19 cellular contexts compared by ENCODE assay signal in the genomic region with DNA sequence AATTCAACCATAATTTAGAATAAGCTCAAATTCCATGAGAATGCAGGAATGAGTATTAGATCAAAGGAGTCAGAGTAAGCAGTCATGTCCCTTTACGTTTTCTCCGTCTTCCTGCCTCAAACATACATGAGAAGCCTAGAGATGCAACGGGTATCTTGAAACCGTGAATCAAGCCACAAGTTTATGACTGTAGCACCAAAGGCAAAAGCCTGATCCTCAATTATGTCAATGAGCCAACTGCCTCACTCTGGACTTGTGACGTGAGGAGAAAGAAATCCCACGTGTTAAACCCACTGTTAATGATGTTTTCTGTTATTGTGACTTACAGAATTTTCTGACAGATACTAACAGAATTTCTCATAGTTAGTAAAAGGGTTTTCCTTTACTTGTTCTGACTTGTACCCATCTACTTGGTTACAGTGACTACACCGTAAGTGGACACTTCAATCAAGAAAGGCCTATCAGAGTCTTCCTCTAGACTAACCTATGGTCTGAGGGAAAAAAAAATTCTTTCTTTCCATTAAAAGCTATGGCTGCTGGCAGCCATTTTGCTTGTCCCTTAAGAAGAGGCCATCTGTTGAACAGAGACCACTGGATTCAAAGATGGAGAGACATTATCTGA. TPM values are rescaled to one million over a fixed set of nuclear protein-coding genes. Genes with fewer than 3 reads are reported as not detected.
DNase-seq lines count a peak whose midpoint lies in the region; ATAC-seq, FAIRE-seq and TF ChIP-seq lines count a peak whose summit lies in the region.
"Had no signal": no experiment of that assay in that cellular context is flagged by ENCODE, and none has a peak within 500 bp of the region (broad histone marks: within the 10 kb centered on the region; RNA-seq: fewer than 3 reads in every experiment).

No MANE protein-coding gene starts in this region.

- H3K36me3 ChIP-seq in RWPE2 (ENCODE audit: low read depth) (peaks cover 71% of the 10 kb centered on the region), bronchial epithelial cell (ENCODE audit: control insufficient read depth, insufficient read depth, low read length) (peaks cover 7% of the 10 kb centered on the region)

- no peak for FAIRE-seq in bronchial epithelial cell (lab: Jason Lieb, UNC)
- FAIRE-seq: G401.6, GM12892 had no signal

- peak; percentile 67 for ATAC-seq in activated CD8-positive, alpha-beta T cell treated with anti-CD3 and anti-CD28 coated beads for 36 hours
- no peak for ATAC-seq in activated CD8-positive, alpha-beta T cell treated with anti-CD3 and anti-CD28 coated beads, Interleukin-2, amount 10 ng/mL, durations not matched to agents 7 days and 5 days
- peak; percentile 46; the same call in 1 of the 3 replicates for ATAC-seq in RWPE2 (ENCODE audit: low read depth)
- peak; percentile 80 for ATAC-seq in stimulated activated effector memory CD8-positive, alpha-beta T cell treated with anti-CD3 and anti-CD28 coated beads, Interleukin-12 subunit alpha, Interleukin-12 subunit beta, amount 100 ng/mL, for 72 hours
- ATAC-seq: Right ventricle myocardium inferior had no signal

- intact Hi-C loops in activated CD8-positive, alpha-beta T cell treated with anti-CD3 and anti-CD28 coated beads for 36 hours (cut with micrococcal nuclease): no loop called here

- no peak for DNase-seq in activated CD8-positive, alpha-beta T cell treated with anti-CD3 and anti-CD28 coated beads for 36 hours
- no peak for DNase-seq in activated CD8-positive, alpha-beta T cell treated with anti-CD3 and anti-CD28 coated beads, Interleukin-2, amount 10 ng/mL, durations not matched to agents 7 days and 5 days
- no peak for DNase-seq in RWPE2 (ENCODE audit: low spot score)
- DNase-seq in bronchial epithelial cell (ENCODE audit: low read depth): peak; percentile 67
- no peak for DNase-seq in stimulated activated effector memory CD8-positive, alpha-beta T cell treated with anti-CD3 and anti-CD28 coated beads, Interleukin-12 subunit alpha, Interleukin-12 subunit beta, amount 100 ng/mL, for 72 hours (ENCODE audit: low spot score in 2 of 2)
- no peak for DNase-seq in medulla oblongata (ENCODE audit: extremely low spot score)
- no peak for DNase-seq in DMS153 (lab: John Stamatoyannopoulos, UW)
- DNase-seq in T-helper 1 cell: no peak
- DNase-seq: Caco-2, MV-4-11, NCI-H1417 treated with DMSO at 0.1 percent for 48 hours, NCI-H2029 treated with DMSO at 0.1 percent for 48 hours, NCI-H345, NCI-H526 treated with DMSO at 0.1 percent for 48 hours, PC-9 had no signal

- peaks cover 5% of the 10 kb centered on the region for H3K4me1 ChIP-seq in RWPE2 (ENCODE audit: insufficient read depth, poor library complexity, severe bottlenecking)

- POLR2A ChIA-PET in activated CD8-positive, alpha-beta T cell treated with anti-CD3 and anti-CD28 coated beads for 36 hours (lab: Charles Lee): interaction anchor here (0.9 kb wide), 1 partner anchor 37 kb away, joined by 3 read pairs; no protein-coding TSS in a partner anchor
- POLR2A ChIA-PET in activated CD8-positive, alpha-beta T cell treated with anti-CD3 and anti-CD28 coated beads, Interleukin-2, amount 10 ng/mL, durations not matched to agents 7 days and 5 days (lab: Charles Lee): no interaction called here

- no peak for TF ChIP-seq CTCF in activated CD8-positive, alpha-beta T cell treated with anti-CD3 and anti-CD28 coated beads for 36 hours (IDR thresholded peaks at IDR 0.05)
- no peak for TF ChIP-seq CTCF in RWPE2 (IDR thresholded peaks at IDR 0.05; ENCODE audit: poor library complexity, severe bottlenecking)
- TF ChIP-seq CTCF in bronchial epithelial cell (IDR thresholded peaks at IDR 0.05; ENCODE audit: insufficient read depth, low read length, severe bottlenecking): no peak

- H3K4me3 ChIP-seq in RWPE2 (ENCODE audit: severe bottlenecking): no peak overlapping the region
- H3K4me3 ChIP-seq in bronchial epithelial cell (ENCODE audit: low read depth, low read length): no peak overlapping the region
- H3K4me3 ChIP-seq: PC-9 had no signal

- peaks cover 27% of the 10 kb centered on the region for H3K4me1 Mint-ChIP-seq in activated CD8-positive, alpha-beta T cell treated with anti-CD3 and anti-CD28 coated beads for 36 hours (ENCODE audit: low read depth)
- peaks cover 4% of the 10 kb centered on the region for H3K4me1 Mint-ChIP-seq in activated CD8-positive, alpha-beta T cell treated with anti-CD3 and anti-CD28 coated beads, Interleukin-2, amount 10 ng/mL, durations not matched to agents 7 days and 5 days (ENCODE audit: low read depth)
- H3K4me1 Mint-ChIP-seq in stimulated activated effector memory CD8-positive, alpha-beta T cell treated with anti-CD3 and anti-CD28 coated beads, Interleukin-12 subunit alpha, Interleukin-12 subunit beta, amount 100 ng/mL, for 72 hours: peaks cover 24% of the 10 kb centered on the region

- H3K27me3 Mint-ChIP-seq in activated CD8-positive, alpha-beta T cell treated with anti-CD3 and anti-CD28 coated beads for 36 hours: no peaks in the 10 kb centered on the region
- no peaks in the 10 kb centered on the region for H3K27me3 Mint-ChIP-seq in activated CD8-positive, alpha-beta T cell treated with anti-CD3 and anti-CD28 coated beads, Interleukin-2, amount 10 ng/mL, durations not matched to agents 7 days and 5 days (ENCODE audit: low read depth)

- peak overlapping the region; percentile 68 for H3K27ac Mint-ChIP-seq in activated CD8-positive, alpha-beta T cell treated with anti-CD3 and anti-CD28 coated beads for 36 hours
- no peak overlapping the region for H3K27ac Mint-ChIP-seq in activated CD8-positive, alpha-beta T cell treated with anti-CD3 and anti-CD28 coated beads, Interleukin-2, amount 10 ng/mL, durations not matched to agents 7 days and 5 days
- peak overlapping the region; percentile 71 for H3K27ac Mint-ChIP-seq in stimulated activated effector memory CD8-positive, alpha-beta T cell treated with anti-CD3 and anti-CD28 coated beads, Interleukin-12 subunit alpha, Interleukin-12 subunit beta, amount 100 ng/mL, for 72 hours

- H3K9me3 Mint-ChIP-seq in activated CD8-positive, alpha-beta T cell treated with anti-CD3 and anti-CD28 coated beads for 36 hours: no peaks in the 10 kb centered on the region
- no peaks in the 10 kb centered on the region for H3K9me3 Mint-ChIP-seq in activated CD8-positive, alpha-beta T cell treated with anti-CD3 and anti-CD28 coated beads, Interleukin-2, amount 10 ng/mL, durations not matched to agents 7 days and 5 days (ENCODE audit: insufficient read depth)
- H3K9me3 Mint-ChIP-seq in stimulated activated effector memory CD8-positive, alpha-beta T cell treated with anti-CD3 and anti-CD28 coated beads, Interleukin-12 subunit alpha, Interleukin-12 subunit beta, amount 100 ng/mL, for 72 hours: no peaks in the 10 kb centered on the region

- H3K4me3 Mint-ChIP-seq in activated CD8-positive, alpha-beta T cell treated with anti-CD3 and anti-CD28 coated beads for 36 hours: no peak overlapping the region
- no peak overlapping the region for H3K4me3 Mint-ChIP-seq in activated CD8-positive, alpha-beta T cell treated with anti-CD3 and anti-CD28 coated beads, Interleukin-2, amount 10 ng/mL, durations not matched to agents 7 days and 5 days
- H3K4me3 Mint-ChIP-seq in stimulated activated effector memory CD8-positive, alpha-beta T cell treated with anti-CD3 and anti-CD28 coated beads, Interleukin-12 subunit alpha, Interleukin-12 subunit beta, amount 100 ng/mL, for 72 hours: no peak overlapping the region

- CTCF ChIA-PET in activated CD8-positive, alpha-beta T cell treated with anti-CD3 and anti-CD28 coated beads for 36 hours (lab: Charles Lee): interaction anchor here (1.9 kb wide), 1 partner anchor 274 kb away, joined by 7 read pairs; no protein-coding TSS in a partner anchor
- CTCF ChIA-PET in activated CD8-positive, alpha-beta T cell treated with anti-CD3 and anti-CD28 coated beads, Interleukin-2, amount 10 ng/mL, durations not matched to agents 7 days and 5 days (lab: Charles Lee): no interaction called here

- no peaks in the 10 kb centered on the region for H3K9me3 ChIP-seq in RWPE2 (ENCODE audit: severe bottlenecking)
- H3K9me3 ChIP-seq: Caco-2 had no signal

- no peak overlapping the region for H3K27ac ChIP-seq in RWPE2 (ENCODE audit: poor library complexity, severe bottlenecking)
- H3K27ac ChIP-seq: HL-60, PC-9 had no signal

- no peaks in the 10 kb centered on the region for H3K27me3 ChIP-seq in RWPE2 (ENCODE audit: insufficient read depth, poor library complexity, severe bottlenecking)
- H3K27me3 ChIP-seq in bronchial epithelial cell (ENCODE audit: control insufficient read depth, insufficient read depth, low read length): no peaks in the 10 kb centered on the region

- H3K36me3 Mint-ChIP-seq in activated CD8-positive, alpha-beta T cell treated with anti-CD3 and anti-CD28 coated beads for 36 hours (ENCODE audit: low read depth): peaks cover 24% of the 10 kb centered on the region
- H3K36me3 Mint-ChIP-seq in activated CD8-positive, alpha-beta T cell treated with anti-CD3 and anti-CD28 coated beads, Interleukin-2, amount 10 ng/mL, durations not matched to agents 7 days and 5 days (ENCODE audit: low read depth): peaks cover 24% of the 10 kb centered on the region
- H3K36me3 Mint-ChIP-seq in stimulated activated effector memory CD8-positive, alpha-beta T cell treated with anti-CD3 and anti-CD28 coated beads, Interleukin-12 subunit alpha, Interleukin-12 subunit beta, amount 100 ng/mL, for 72 hours: peaks cover 72% of the 10 kb centered on the region

RNA-seq across cellular contexts. Expression of gene HK3, which starts 35.3 kb away (rescaled TPM):
- not detected for total RNA-seq in activated CD8-positive, alpha-beta T cell treated with anti-CD3 and anti-CD28 coated beads for 36 hours
- not detected for total RNA-seq in activated CD8-positive, alpha-beta T cell treated with anti-CD3 and anti-CD28 coated beads, Interleukin-2, amount 10 ng/mL, durations not matched to agents 7 days and 5 days
- under 0.01 TPM in 1 of 2 replicates, not detected in the other for total RNA-seq in bronchial epithelial cell
- total RNA-seq: PC-9 had no signal
